In genomic region chr11:61007971-61008896, GRCh38 we compare ENCODE assay signal across 8 cellular contexts. TPM values are rescaled to one million over a fixed set of nuclear protein-coding genes. Genes with fewer than 3 reads are reported as not detected.
DNase-seq lines count a peak whose midpoint lies in the region; ATAC-seq and TF ChIP-seq lines count a peak whose summit lies in the region.

No MANE protein-coding gene starts in this region.

- no peaks in the 10 kb centered on the region for H3K36me3 ChIP-seq in HUES64 (ENCODE audit: insufficient read depth, low read length)
- H3K36me3 ChIP-seq in effector memory CD4-positive, alpha-beta T cell (ENCODE audit: control insufficient read depth, insufficient read depth, low read length), result peaks cover 72% of the 10 kb centered on the region

- H3K4me3 Mint-ChIP-seq in natural killer cell, result peak overlapping the region; percentile 59

- H3K9ac ChIP-seq in HUES64 (ENCODE audit: low read depth, low read length), result no peak overlapping the region

- peak; percentile 37 for TF ChIP-seq CTCF in 22Rv1 (IDR thresholded peaks at IDR 0.05)
- no peak for TF ChIP-seq CTCF in natural killer cell (IDR thresholded peaks at IDR 0.05)

- ATAC-seq in natural killer cell (peak in 1 of 3 donors; percentile 50), GM18867 (IDR thresholded peaks at IDR 0.05; ENCODE audit: unreplicated experiment) (no peak)

- H3K27me3 ChIP-seq in HUES64 (ENCODE audit: insufficient read depth, low read length), result peaks cover 95% of the 10 kb centered on the region
- H3K27me3 ChIP-seq in effector memory CD4-positive, alpha-beta T cell (replicated peaks; ENCODE audit: control insufficient read depth, insufficient read depth, low read length, poor library complexity, severe bottlenecking), result no peaks in the 10 kb centered on the region

- H3K4me1 Mint-ChIP-seq in natural killer cell, result peaks cover 28 to 32% of the 10 kb centered on the region in 2 donors

- no peaks in the 10 kb centered on the region for H3K36me3 Mint-ChIP-seq in natural killer cell

- H3K9me3 Mint-ChIP-seq in natural killer cell, result no peaks in the 10 kb centered on the region

- peaks cover 0 to 12% of the 10 kb centered on the region in 2 donors for H3K27me3 Mint-ChIP-seq in natural killer cell (ENCODE audit: low read depth in 2 of 2)

- peak overlapping the region in 1 of 2 donors; percentile 48 for H3K27ac Mint-ChIP-seq in natural killer cell

- H3K9me3 ChIP-seq in HUES64 (ENCODE audit: insufficient read depth, low read depth, low read length), result no peaks in the 10 kb centered on the region
- no peaks in the 10 kb centered on the region for H3K9me3 ChIP-seq in effector memory CD4-positive, alpha-beta T cell (ENCODE audit: control insufficient read depth, low read length)

- H3K4me3 ChIP-seq in HUES64 (ENCODE audit: low read length), result peak overlapping the region; percentile 44
- H3K4me3 ChIP-seq in effector memory CD4-positive, alpha-beta T cell (ENCODE audit: insufficient read depth, low read depth, low read length, poor library complexity, severe bottlenecking), result no peak overlapping the region

- H3K4me1 ChIP-seq in HUES64 (ENCODE audit: insufficient read depth, low read length), result no peaks in the 10 kb centered on the region; the same call in 1 of the 2 replicates
- H3K4me1 ChIP-seq in effector memory CD4-positive, alpha-beta T cell (ENCODE audit: control insufficient read depth, insufficient read depth, low read length, poor library complexity, severe bottlenecking), result peaks cover 29% of the 10 kb centered on the region

- intact Hi-C loops in natural killer cell (cut with micrococcal nuclease), result no loop called here

- WGBS in HUES64, result 10% methylated on average over 54 of the region's 54 CpGs

- DNase-seq in effector memory CD4-positive, alpha-beta T cell, result no peak
- DNase-seq in natural killer cell, result no peak
- DNase-seq in GDM1 (lab: John Stamatoyannopoulos, UW), result no peak
- DNase-seq in NCI-H2107 (lab: John Stamatoyannopoulos, UW), result no peak
- no peak for DNase-seq in NCI-H1105 treated with DMSO at 0.1 percent for 48 hours (lab: John Stamatoyannopoulos, UW)

- H3K27ac ChIP-seq in 22Rv1 (no peak overlapping the region), HUES64 (ENCODE audit: low read depth, low read length) (no peak overlapping the region)
- peak overlapping the region; percentile 29 for H3K27ac ChIP-seq in effector memory CD4-positive, alpha-beta T cell (ENCODE audit: insufficient read depth, low read length, poor library complexity, severe bottlenecking)

RNA-seq across cellular contexts. Expression of gene CD6, which starts 36.8 kb away (rescaled TPM):
- polyA plus RNA-seq in HUES64 (2013, experiment 1 of 2), result not detected
- polyA plus RNA-seq in HUES64 (2013, experiment 2 of 2), result 0.13 TPM
- 100 to 1,000 TPM in 1 of 3 donors, 10 to 100 TPM in 2; 18.9 to 111 (median 85.6) TPM for total RNA-seq in natural killer cell

RNA-seq across cellular contexts. Expression of gene SLC15A3, which starts 56.3 kb away (rescaled TPM):
- 15.9 TPM for polyA plus RNA-seq in HUES64 (2013, experiment 1 of 2)
- 19.1 TPM for polyA plus RNA-seq in HUES64 (2013, experiment 2 of 2)
- 10 to 100 TPM; 11.6 to 26.5 (median 20.1) TPM for total RNA-seq in natural killer cell
